In the genomic region with DNA sequence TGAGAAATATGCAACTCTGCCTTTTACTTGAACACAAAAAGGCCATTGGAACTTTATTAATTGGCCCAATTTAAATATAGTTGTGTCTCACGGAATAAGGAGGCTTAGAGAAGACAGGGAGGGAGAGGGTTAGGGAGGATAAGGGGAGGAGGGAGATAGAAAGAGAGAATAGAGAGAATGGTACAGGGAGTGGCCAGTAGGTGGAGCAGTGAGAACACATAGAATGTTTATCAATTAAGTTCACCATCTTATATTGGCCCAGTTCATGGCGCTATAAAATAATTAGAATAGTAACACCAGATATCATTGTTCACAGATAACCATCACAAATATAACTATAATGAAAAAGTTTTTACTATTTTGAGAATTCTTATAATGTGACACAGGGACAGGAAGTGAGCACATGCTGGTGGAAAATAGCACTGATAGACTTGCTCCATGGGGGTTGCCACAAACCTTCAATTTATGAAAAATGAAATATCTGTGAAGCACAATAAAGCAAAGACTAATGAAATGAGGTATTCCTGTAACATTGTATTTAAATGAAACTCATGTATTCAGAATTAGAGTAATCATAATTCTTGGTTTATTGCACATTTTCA, we compare ENCODE assay signal across 8 cellular contexts.
DNase-seq lines count a peak whose midpoint lies in the region; ATAC-seq and TF ChIP-seq lines count a peak whose summit lies in the region.

No MANE protein-coding gene starts in this region.

- H3K4me1 Mint-ChIP-seq in activated naive CD4-positive, alpha-beta T cell treated with anti-CD3 and anti-CD28 coated beads for 36 hours (ENCODE audit: low read depth) = no peaks in the 10 kb centered on the region
- H3K4me1 Mint-ChIP-seq in endodermal cell (peaks cover 4% of the 10 kb centered on the region), progenitor cell of endocrine pancreas (ENCODE audit: low read depth) (no peaks in the 10 kb centered on the region)

- H3K36me3 ChIP-seq in OCI-LY3 (replicated peaks; ENCODE audit: low read depth, low read length) (no peaks in the 10 kb centered on the region), endodermal cell (ENCODE audit: control insufficient read depth, insufficient read depth, low read length) (no peaks in the 10 kb centered on the region)

- ATAC-seq in GM21529 (IDR thresholded peaks at IDR 0.05; ENCODE audit: unreplicated experiment) (peak; percentile 99), HG03571 (IDR thresholded peaks at IDR 0.05; ENCODE audit: unreplicated experiment) (peak; percentile 91)

- H3K79me2 ChIP-seq in OCI-LY3 (ENCODE audit: low read length) = no peaks in the 10 kb centered on the region

- H3K27ac ChIP-seq in OCI-LY3 (ENCODE audit: low read length) (no peak overlapping the region), endodermal cell (ENCODE audit: low read depth, low read length) (no peak overlapping the region)

- no peaks in the 10 kb centered on the region for H3K36me3 Mint-ChIP-seq in activated naive CD4-positive, alpha-beta T cell treated with anti-CD3 and anti-CD28 coated beads for 36 hours (ENCODE audit: low read depth)
- H3K36me3 Mint-ChIP-seq in endodermal cell (ENCODE audit: low read depth) (peaks cover 3% of the 10 kb centered on the region), progenitor cell of endocrine pancreas (ENCODE audit: insufficient read depth) (no peaks in the 10 kb centered on the region)

- no peak overlapping the region for H3K4me2 ChIP-seq in OCI-LY3 (ENCODE audit: low read length)

- intact Hi-C loops in activated naive CD4-positive, alpha-beta T cell treated with anti-CD3 and anti-CD28 coated beads for 36 hours (cut with micrococcal nuclease) = loop anchor here (5.0 to 10.0 kb wide), 4 partner anchors 229 to 1859 kb away; a partner anchor contains a TSS

- no peaks in the 10 kb centered on the region for H3K4me1 ChIP-seq in OCI-LY3 (ENCODE audit: low read length)
- no peaks in the 10 kb centered on the region for H3K4me1 ChIP-seq in endodermal cell (ENCODE audit: control insufficient read depth, insufficient read depth, low read length)

- peak; percentile 58 for TF ChIP-seq CTCF in OCI-LY3 (IDR thresholded peaks at IDR 0.05; ENCODE audit: low read depth, low read length)
- peak; percentile 89 for TF ChIP-seq CTCF in endodermal cell (conservative IDR thresholded peaks at IDR 0.05)
- TF ChIP-seq CTCF in progenitor cell of endocrine pancreas (IDR thresholded peaks at IDR 0.05; ENCODE audit: unreplicated experiment) = peak; percentile 71

- no peaks in the 10 kb centered on the region for H3K27me3 Mint-ChIP-seq in activated naive CD4-positive, alpha-beta T cell treated with anti-CD3 and anti-CD28 coated beads for 36 hours (ENCODE audit: low read depth)
- H3K27me3 Mint-ChIP-seq in endodermal cell (ENCODE audit: insufficient read depth) (no peaks in the 10 kb centered on the region), progenitor cell of endocrine pancreas (no peaks in the 10 kb centered on the region)

- no peak overlapping the region for H3K9ac ChIP-seq in OCI-LY3 (ENCODE audit: low read length)
- no peak overlapping the region for H3K9ac ChIP-seq in endodermal cell (ENCODE audit: extremely low read depth, low read length, poor library complexity, severe bottlenecking)

- H3K27me3 ChIP-seq in OCI-LY3 (ENCODE audit: low read depth, low read length) (no peaks in the 10 kb centered on the region), endodermal cell (ENCODE audit: control insufficient read depth, insufficient read depth, low read length, poor library complexity, severe bottlenecking) (no peaks in the 10 kb centered on the region)

- no peaks in the 10 kb centered on the region for H3K9me3 ChIP-seq in OCI-LY3 (ENCODE audit: insufficient read depth, low read length)
- H3K9me3 ChIP-seq in endodermal cell (ENCODE audit: control insufficient read depth, low read length) = no peaks in the 10 kb centered on the region

- peak; percentile 51 for DNase-seq in activated naive CD4-positive, alpha-beta T cell treated with anti-CD3 and anti-CD28 coated beads for 36 hours
- no peak for DNase-seq in activated naive CD4-positive, alpha-beta T cell (lab: John Stamatoyannopoulos, UW)
- DNase-seq in endodermal cell = peak; percentile 66
- no peak for DNase-seq in progenitor cell of endocrine pancreas (ENCODE audit: low spot score, unreplicated experiment)
- no peak for DNase-seq in middle frontal gyrus (ENCODE audit: extremely low spot score, low spot score)

- WGBS in endodermal cell (ENCODE audit: insufficient coverage in 1 of 2, insufficient read length in 1 of 2), 2 experiments = 29 to 59% methylated on average over 1 to 2 of the region's 2 CpGs

- CTCF ChIA-PET in activated naive CD4-positive, alpha-beta T cell treated with anti-CD3 and anti-CD28 coated beads for 36 hours (lab: Charles Lee) = interaction anchor here (0.7 to 1.5 kb wide), 7 partner anchors 8 to 1487 kb away, joined by 3 to 4 read pairs (median 3); no protein-coding TSS in a partner anchor

- no peak overlapping the region for H3K27ac Mint-ChIP-seq in activated naive CD4-positive, alpha-beta T cell treated with anti-CD3 and anti-CD28 coated beads for 36 hours
- H3K27ac Mint-ChIP-seq in endodermal cell (no peak overlapping the region), progenitor cell of endocrine pancreas (no peak overlapping the region)

- H3K4me3 ChIP-seq in OCI-LY3 (ENCODE audit: low read length) = no peak overlapping the region
- H3K4me3 ChIP-seq in endodermal cell (ENCODE audit: low read length) = no peak overlapping the region

- H4K20me1 ChIP-seq in OCI-LY3 (ENCODE audit: insufficient read depth, low read length) = no peaks in the 10 kb centered on the region

- H3K9me3 Mint-ChIP-seq in activated naive CD4-positive, alpha-beta T cell treated with anti-CD3 and anti-CD28 coated beads for 36 hours = no peaks in the 10 kb centered on the region
- no peaks in the 10 kb centered on the region for H3K9me3 Mint-ChIP-seq in endodermal cell
- H3K9me3 Mint-ChIP-seq in progenitor cell of endocrine pancreas (ENCODE audit: low read depth) = peaks cover 6% of the 10 kb centered on the region

- H3K4me3 Mint-ChIP-seq in activated naive CD4-positive, alpha-beta T cell treated with anti-CD3 and anti-CD28 coated beads for 36 hours = no peak overlapping the region
- no peak overlapping the region for H3K4me3 Mint-ChIP-seq in endodermal cell
- no peak overlapping the region for H3K4me3 Mint-ChIP-seq in progenitor cell of endocrine pancreas (ENCODE audit: low read depth)

- H2AFZ ChIP-seq in OCI-LY3 (ENCODE audit: low read depth, low read length) = no peak overlapping the region

Comparison
In these comparisons a context has a peak if more than half of its experiments do, and no peak if none do; other contexts are left out.
1. DNase-seq: peak in activated naive CD4-positive, alpha-beta T cell treated with anti-CD3 and anti-CD28 coated beads for 36 hours (single experiment) and endodermal cell (single experiment); none in activated naive CD4-positive, alpha-beta T cell (0 of 4), progenitor cell of endocrine pancreas (single experiment) and middle frontal gyrus (single experiment).
2. Peak in every context shown above with its lines, with median percentiles within 50 percentile points of each other: CTCF ChIP-seq.